Comparison of ENCODE assay signal across 1 cellular context in the genomic region with DNA sequence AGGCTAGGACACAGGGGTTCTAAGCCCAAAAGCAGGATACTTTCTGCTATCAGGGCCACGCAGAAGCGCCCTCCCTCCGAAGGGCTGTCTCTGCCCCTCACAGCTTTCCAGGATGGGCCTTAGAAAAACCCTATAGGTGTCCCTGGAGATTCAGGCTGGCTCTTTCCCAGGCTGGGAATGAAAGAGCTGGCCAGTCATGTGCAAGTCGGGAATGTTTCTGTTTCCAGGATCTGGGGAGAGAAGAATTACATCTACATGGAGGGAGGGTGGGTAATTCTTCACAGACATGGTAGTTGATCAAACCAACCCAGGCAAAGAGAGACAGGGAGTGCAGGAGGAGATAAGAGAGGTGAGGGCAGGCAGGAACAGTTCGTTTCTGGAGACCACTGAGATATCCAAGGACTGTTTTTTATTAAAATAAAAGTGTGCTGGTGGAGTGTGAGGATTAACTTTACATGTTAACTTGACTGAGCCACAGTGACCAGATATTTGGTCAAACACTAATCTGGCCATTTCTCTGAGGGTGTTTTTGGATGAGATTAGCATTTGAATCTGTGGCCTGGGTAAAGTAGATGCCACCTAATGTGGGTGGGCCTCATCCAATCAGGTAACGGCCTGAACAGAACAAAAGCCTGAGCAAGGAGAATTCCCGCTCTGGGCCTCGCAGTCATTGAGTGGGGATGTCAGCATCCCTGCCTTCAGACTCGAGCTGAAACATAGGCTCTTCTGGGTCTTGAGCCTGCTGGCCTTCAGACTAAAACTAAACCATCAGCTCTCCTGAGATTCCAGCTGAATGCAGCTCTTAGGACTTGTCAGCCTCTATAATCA.
TF ChIP-seq lines count a peak whose summit lies in the region.

No MANE protein-coding gene starts in this region.

TF ChIP-seq in WTC11, 78 proteins besides CTCF, POLR2A, EP300 and RAD21:
- TF ChIP-seq, protein P1, sequence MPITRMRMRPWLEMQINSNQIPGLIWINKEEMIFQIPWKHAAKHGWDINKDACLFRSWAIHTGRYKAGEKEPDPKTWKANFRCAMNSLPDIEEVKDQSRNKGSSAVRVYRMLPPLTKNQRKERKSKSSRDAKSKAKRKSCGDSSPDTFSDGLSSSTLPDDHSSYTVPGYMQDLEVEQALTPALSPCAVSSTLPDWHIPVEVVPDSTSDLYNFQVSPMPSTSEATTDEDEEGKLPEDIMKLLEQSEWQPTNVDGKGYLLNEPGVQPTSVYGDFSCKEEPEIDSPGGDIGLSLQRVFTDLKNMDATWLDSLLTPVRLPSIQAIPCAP (CRISPR knock-in tag; IDR thresholded peaks at IDR 0.05), result no peak
- TF ChIP-seq ZNF425 (CRISPR knock-in tag; conservative IDR thresholded peaks at IDR 0.05) (no peak), TEAD1 (CRISPR knock-in tag; IDR thresholded peaks at IDR 0.05) (no peak), ZNF423 (CRISPR knock-in tag; IDR thresholded peaks at IDR 0.05) (no peak), GRHL2 (CRISPR knock-in tag; IDR thresholded peaks at IDR 0.05; ENCODE audit: insufficient replicate concordance, severe bottlenecking) (no peak)
- TF ChIP-seq, protein P2, sequence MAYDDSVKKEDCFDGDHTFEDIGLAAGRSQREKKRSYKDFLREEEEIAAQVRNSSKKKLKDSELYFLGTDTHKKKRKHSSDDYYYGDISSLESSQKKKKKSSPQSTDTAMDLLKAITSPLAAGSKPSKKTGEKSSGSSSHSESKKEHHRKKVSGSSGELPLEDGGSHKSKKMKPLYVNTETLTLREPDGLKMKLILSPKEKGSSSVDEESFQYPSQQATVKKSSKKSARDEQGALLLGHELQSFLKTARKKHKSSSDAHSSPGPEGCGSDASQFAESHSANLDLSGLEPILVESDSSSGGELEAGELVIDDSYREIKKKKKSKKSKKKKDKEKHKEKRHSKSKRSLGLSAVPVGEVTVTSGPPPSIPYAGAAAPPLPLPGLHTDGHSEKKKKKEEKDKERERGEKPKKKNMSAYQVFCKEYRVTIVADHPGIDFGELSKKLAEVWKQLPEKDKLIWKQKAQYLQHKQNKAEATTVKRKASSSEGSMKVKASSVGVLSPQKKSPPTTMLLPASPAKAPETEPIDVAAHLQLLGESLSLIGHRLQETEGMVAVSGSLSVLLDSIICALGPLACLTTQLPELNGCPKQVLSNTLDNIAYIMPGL (CRISPR knock-in tag; IDR thresholded peaks at IDR 0.05), result no peak
TF ChIP-seq in WTC11: peak in this region for 0.
